ENCODE assay signal across 8 cellular contexts in genomic region chr7:25949672-25950487, GRCh38.
DNase-seq lines count a peak whose midpoint lies in the region; ATAC-seq, FAIRE-seq and TF ChIP-seq lines count a peak whose summit lies in the region.

No MANE protein-coding gene starts in this region.

- 2 to 5% methylated on average over 32 of the region's 32 CpGs for WGBS in pancreas, 2 donors
- WGBS in SK-N-SH (ENCODE audit: low lambda C conversion rate): 25% methylated on average over 29 of the region's 32 CpGs

- no peaks in the 10 kb centered on the region for H4K20me1 ChIP-seq in SK-N-SH (ENCODE audit: insufficient read depth)

- DNase-seq in NCI-H2227 (lab: John Stamatoyannopoulos, UW; ENCODE audit: unreplicated experiment) (peak; percentile 17), NCI-H2227 treated with DMSO at 0.1 percent for 48 hours (lab: John Stamatoyannopoulos, UW) (no peak), NT2/D1 (ENCODE audit: low read depth, low spot score) (no peak), epithelial cell of proximal tubule (ENCODE audit: low read depth) (no peak), pancreas (peak; percentile 71 to 91 (median 78)), NCI-H187 (lab: John Stamatoyannopoulos, UW) (no peak), WERI-Rb-1 (no peak), SK-N-SH (no peak)

- peak in 3 of 4 donors; percentile 10 to 23 (median 21) for ATAC-seq in pancreas

- peaks cover 3% of the 10 kb centered on the region for H3K4me1 ChIP-seq in NT2/D1 (ENCODE audit: insufficient read depth, insufficient read length)
- peaks cover 0 to 5% (median 0%) of the 10 kb centered on the region in 3 donors for H3K4me1 ChIP-seq in pancreas
- peaks cover 0 to 11% of the 10 kb centered on the region in 2 experiments; a peak in 1 of 4 replicates for H3K4me1 ChIP-seq in SK-N-SH (ENCODE audit: control insufficient read depth in 1 of 2, insufficient read depth in 2 of 2, low read depth in 1 of 2, low read length in 1 of 2)

- intact Hi-C loops in pancreas (cut with DNase I): no loop called here

- H3K79me2 ChIP-seq in SK-N-SH (ENCODE audit: insufficient read depth): no peaks in the 10 kb centered on the region

- no peaks in the 10 kb centered on the region for H3K27me3 ChIP-seq in NT2/D1 (ENCODE audit: insufficient read depth, insufficient read length)
- no peaks in the 10 kb centered on the region for H3K27me3 ChIP-seq in pancreas
- H3K27me3 ChIP-seq in WERI-Rb-1 (ENCODE audit: insufficient read depth, low read depth, severe bottlenecking): no peaks in the 10 kb centered on the region
- peaks cover 40% of the 10 kb centered on the region for H3K27me3 ChIP-seq in SK-N-SH (ENCODE audit: insufficient read depth)

- H2AFZ ChIP-seq in SK-N-SH (ENCODE audit: low read depth): no peak overlapping the region

- POLR2A ChIA-PET in SK-N-SH (lab: Yijun Ruan, JAX): no interaction called here

- peaks cover 6% of the 10 kb centered on the region for H3K36me3 ChIP-seq in NT2/D1 (ENCODE audit: insufficient read depth, insufficient read length, low read length)
- no peaks in the 10 kb centered on the region for H3K36me3 ChIP-seq in pancreas
- H3K36me3 ChIP-seq in WERI-Rb-1: no peaks in the 10 kb centered on the region
- no peaks in the 10 kb centered on the region for H3K36me3 ChIP-seq in SK-N-SH (replicated peaks in 1 of 2; ENCODE audit: control insufficient read depth in 1 of 2, insufficient read depth in 2 of 2, low read length in 1 of 2)

- H3K9ac ChIP-seq in NT2/D1 (ENCODE audit: insufficient read length, low read depth) (peak overlapping the region; percentile 82), SK-N-SH (no peak overlapping the region)

- CTCF ChIA-PET in SK-N-SH (lab: Yijun Ruan, JAX): interaction anchor here (0.7 to 3.6 kb wide), 3 partner anchors 57 to 415 kb away, joined by 3 to 23 read pairs (median 9); no protein-coding TSS in a partner anchor

- H3K9me2 ChIP-seq in SK-N-SH: no peaks in the 10 kb centered on the region

- no peak for TF ChIP-seq EP300 in SK-N-SH (IDR thresholded peaks at IDR 0.05; ENCODE audit: borderline replicate concordance in 1 of 2, low read depth in 1 of 2, low read length in 1 of 2)

- H3K27ac ChIP-seq in pancreas: peak overlapping the region; percentile 80 to 95 (median 87)
- H3K27ac ChIP-seq in WERI-Rb-1: no peak overlapping the region
- no peak overlapping the region for H3K27ac ChIP-seq in SK-N-SH (ENCODE audit: low read depth in 2 of 2, low read length in 1 of 2)

- peak overlapping the region; percentile 76 for H3K4me3 ChIP-seq in NT2/D1 (ENCODE audit: insufficient read length, low read depth)
- H3K4me3 ChIP-seq in epithelial cell of proximal tubule (ENCODE audit: low read depth, low read length): peak overlapping the region; percentile 67
- peak overlapping the region; percentile 35 to 87 (median 71) for H3K4me3 ChIP-seq in pancreas
- no peak overlapping the region for H3K4me3 ChIP-seq in WERI-Rb-1 (ENCODE audit: low read depth, low read length)
- H3K4me3 ChIP-seq in SK-N-SH (ENCODE audit: low read depth in 2 of 2, low read length in 1 of 2): peak overlapping the region in 1 of 2 experiments; percentile 58; a peak in 2 of 4 replicates

- H3F3A ChIP-seq in SK-N-SH (replicated peaks; ENCODE audit: insufficient read depth): no peaks in the 10 kb centered on the region

- H3K4me2 ChIP-seq in SK-N-SH: no peak overlapping the region

- H3K9me3 ChIP-seq in NT2/D1 (ENCODE audit: insufficient read depth, low read length) (peaks cover 31% of the 10 kb centered on the region; the same call in 1 of the 2 replicates), pancreas (no peaks in the 10 kb centered on the region), WERI-Rb-1 (ENCODE audit: severe bottlenecking) (no peaks in the 10 kb centered on the region), SK-N-SH (no peaks in the 10 kb centered on the region)

- no peak for TF ChIP-seq CTCF in epithelial cell of proximal tubule (conservative IDR thresholded peaks at IDR 0.05; ENCODE audit: low read depth, low read length)
- TF ChIP-seq CTCF in pancreas (IDR thresholded peaks at IDR 0.05): peak in 1 of 4 donors; percentile 14
- no peak for TF ChIP-seq CTCF in WERI-Rb-1 (IDR thresholded peaks at IDR 0.05; ENCODE audit: low read depth, low read length)
- no peak for TF ChIP-seq CTCF in SK-N-SH (IDR thresholded peaks at IDR 0.05)

- TF ChIP-seq RAD21 in SK-N-SH (IDR thresholded peaks at IDR 0.05; ENCODE audit: low read length): no peak

- FAIRE-seq in pancreas (lab: Jason Lieb, UNC): no peak

TF ChIP-seq in SK-N-SH, 30 proteins besides CTCF, POLR2A, EP300 and RAD21:
- TF ChIP-seq POLR2AphosphoS5 (IDR thresholded peaks at IDR 0.05; ENCODE audit: low read depth, low read length) (no peak), EZH2phosphoT487 (IDR thresholded peaks at IDR 0.05; ENCODE audit: borderline replicate concordance, low read depth) (no peak), SIN3A (IDR thresholded peaks at IDR 0.05; ENCODE audit: borderline replicate concordance, low read depth, low read length) (no peak), FOXJ3 (CRISPR knock-in tag; IDR thresholded peaks at IDR 0.05) (no peak), USF2 (IDR thresholded peaks at IDR 0.05; ENCODE audit: borderline replicate concordance, low read depth, low read length) (no peak), NFIC (IDR thresholded peaks at IDR 0.05; ENCODE audit: borderline replicate concordance) (no peak), RFX5 (IDR thresholded peaks at IDR 0.05; ENCODE audit: low read length) (no peak), RCOR1 (IDR thresholded peaks at IDR 0.05; ENCODE audit: low read length) (no peak), PBX3 (IDR thresholded peaks at IDR 0.05) (no peak), SMC3 (IDR thresholded peaks at IDR 0.05; ENCODE audit: low read depth, low read length) (no peak), CHD2 (IDR thresholded peaks at IDR 0.05; ENCODE audit: low read length, partially characterized antibody) (no peak), GABPA (IDR thresholded peaks at IDR 0.05; ENCODE audit: low read depth) (no peak), YY1 (IDR thresholded peaks at IDR 0.05; ENCODE audit: low read depth) (no peak)

Comparison
In these comparisons a context has a peak if more than half of its experiments do, and no peak if none do; other contexts are left out.
1. DNase-seq: peak in NCI-H2227 (single experiment) and pancreas (6 of 6); none in NCI-H2227 treated with DMSO at 0.1 percent for 48 hours (single experiment), NT2/D1 (single experiment), epithelial cell of proximal tubule (single experiment), NCI-H187 (0 of 2), WERI-Rb-1 (single experiment) and SK-N-SH (single experiment).
2. H3K27ac ChIP-seq: peak in pancreas (4 of 4); none in WERI-Rb-1 (single experiment) and SK-N-SH (0 of 2).